Comparison of ENCODE assay signal across 18 cellular contexts in genomic region chr19:44637390-44637764, GRCh38. TPM values are rescaled to one million over a fixed set of nuclear protein-coding genes. Genes with fewer than 3 reads are reported as not detected.
DNase-seq lines count a peak whose midpoint lies in the region; ATAC-seq and TF ChIP-seq lines count a peak whose summit lies in the region.
"Had no signal": no experiment of that assay in that cellular context is flagged by ENCODE, and none has a peak within 500 bp of the region (broad histone marks: within the 10 kb centered on the region; RNA-seq: fewer than 3 reads in every experiment).

No MANE protein-coding gene starts in this region.

- no peaks in the 10 kb centered on the region for H3K27me3 ChIP-seq in RWPE2 (ENCODE audit: insufficient read depth, poor library complexity, severe bottlenecking)
- no peaks in the 10 kb centered on the region for H3K27me3 ChIP-seq in hepatocyte
- no peaks in the 10 kb centered on the region for H3K27me3 ChIP-seq in GM23248 (replicated peaks; ENCODE audit: insufficient read depth)
- H3K27me3 ChIP-seq: BE2C, SJCRH30 had no signal

- peaks cover 25% of the 10 kb centered on the region for H3K4me1 ChIP-seq in RWPE2 (ENCODE audit: insufficient read depth, poor library complexity, severe bottlenecking)
- H3K4me1 ChIP-seq in hepatocyte (ENCODE audit: insufficient read depth) = peaks cover 61% of the 10 kb centered on the region
- H3K4me1 ChIP-seq in GM23248 (ENCODE audit: insufficient read depth) = peaks cover 29% of the 10 kb centered on the region

- WGBS in hepatocyte (ENCODE audit: low lambda C conversion rate, missing lambda C conversion rate) = 84% methylated on average over 5 of the region's 5 CpGs
- 88 to 91% methylated on average over 5 of the region's 5 CpGs for WGBS in GM23248 (ENCODE audit: low coverage in 1 of 2, low lambda C conversion rate in 2 of 2, missing lambda C conversion rate in 2 of 2), 2 experiments

- H3K9me2 ChIP-seq in hepatocyte (replicated peaks; ENCODE audit: insufficient read depth) (no peaks in the 10 kb centered on the region), GM23248 (ENCODE audit: insufficient read depth) (no peaks in the 10 kb centered on the region)

- H3K4me2 ChIP-seq in hepatocyte = no peak overlapping the region
- H3K4me2 ChIP-seq in GM23248 (ENCODE audit: unreplicated experiment) = no peak overlapping the region

- H3K9me3 Mint-ChIP-seq in Calu3 (ENCODE audit: low read depth, unreplicated experiment) (peaks cover 2% of the 10 kb centered on the region), progenitor cell of endocrine pancreas (ENCODE audit: low read depth) (no peaks in the 10 kb centered on the region)
- H3K9me3 Mint-ChIP-seq in activated CD4-positive, alpha-beta memory T cell treated with anti-CD3 and anti-CD28 coated beads for 36 hours = no peaks in the 10 kb centered on the region

- no peaks in the 10 kb centered on the region for H3K27me3 Mint-ChIP-seq in Calu3 (ENCODE audit: unreplicated experiment)
- H3K27me3 Mint-ChIP-seq in progenitor cell of endocrine pancreas = no peaks in the 10 kb centered on the region
- peaks cover 19% of the 10 kb centered on the region for H3K27me3 Mint-ChIP-seq in activated CD4-positive, alpha-beta memory T cell treated with anti-CD3 and anti-CD28 coated beads for 36 hours

- intact Hi-C loops in Calu3 (cut with micrococcal nuclease; ENCODE audit: unreplicated experiment) = no loop called here
- intact Hi-C loops in activated CD4-positive, alpha-beta memory T cell treated with anti-CD3 and anti-CD28 coated beads for 36 hours (cut with micrococcal nuclease) = no loop called here

- TF ChIP-seq CTCF in Calu3 (IDR thresholded peaks at IDR 0.05; ENCODE audit: unreplicated experiment) = no peak
- TF ChIP-seq CTCF in RWPE2 (IDR thresholded peaks at IDR 0.05; ENCODE audit: poor library complexity, severe bottlenecking) = no peak
- no peak for TF ChIP-seq CTCF in hepatocyte (IDR thresholded peaks at IDR 0.05; ENCODE audit: poor library complexity)
- no peak for TF ChIP-seq CTCF in progenitor cell of endocrine pancreas (IDR thresholded peaks at IDR 0.05; ENCODE audit: unreplicated experiment)

- H2AFZ ChIP-seq in hepatocyte (no peak overlapping the region), GM23248 (no peak overlapping the region)

- H3K4me3 Mint-ChIP-seq in Calu3 (ENCODE audit: low read depth, unreplicated experiment) (peak overlapping the region; percentile 33), progenitor cell of endocrine pancreas (ENCODE audit: low read depth) (no peak overlapping the region)
- H3K4me3 Mint-ChIP-seq in activated CD4-positive, alpha-beta memory T cell treated with anti-CD3 and anti-CD28 coated beads for 36 hours = no peak overlapping the region
- H3K4me3 Mint-ChIP-seq: CD4-positive, CD25-positive, alpha-beta regulatory T cell had no signal

- CTCF ChIA-PET in Calu3 (lab: Charles Lee) = no interaction called here
- CTCF ChIA-PET in activated CD4-positive, alpha-beta memory T cell treated with anti-CD3 and anti-CD28 coated beads for 36 hours (lab: Charles Lee) = interaction anchor here (0.5 kb wide), 1 partner anchor 54 kb away, joined by 3 read pairs; no protein-coding TSS in a partner anchor

- no peak for ATAC-seq in RWPE2 (ENCODE audit: low read depth)

- POLR2A ChIA-PET in activated CD4-positive, alpha-beta memory T cell treated with anti-CD3 and anti-CD28 coated beads for 36 hours (lab: Charles Lee) = no interaction called here

- peaks cover 30% of the 10 kb centered on the region for H3F3A ChIP-seq in GM23248 (ENCODE audit: insufficient read depth)

- H3K27ac Mint-ChIP-seq in Calu3 (ENCODE audit: unreplicated experiment) (peak overlapping the region; percentile 76), progenitor cell of endocrine pancreas (peak overlapping the region; percentile 65)
- H3K27ac Mint-ChIP-seq in activated CD4-positive, alpha-beta memory T cell treated with anti-CD3 and anti-CD28 coated beads for 36 hours = no peak overlapping the region
- H3K27ac Mint-ChIP-seq: CD4-positive, CD25-positive, alpha-beta regulatory T cell had no signal

- no peaks in the 10 kb centered on the region for H3K9me3 ChIP-seq in RWPE2 (ENCODE audit: severe bottlenecking)
- no peaks in the 10 kb centered on the region for H3K9me3 ChIP-seq in hepatocyte (ENCODE audit: low read depth)
- H3K9me3 ChIP-seq in GM23248 (ENCODE audit: low read depth) = no peaks in the 10 kb centered on the region
- H3K9me3 ChIP-seq: BE2C, SJCRH30 had no signal

- no TSS peak for BruUV-seq in Calu3 (replicated peaks; lab: Mats Ljungman, UMichigan)

- H3K4me1 Mint-ChIP-seq in Calu3 (ENCODE audit: low read depth, unreplicated experiment) = peaks cover 71% of the 10 kb centered on the region
- H3K4me1 Mint-ChIP-seq in progenitor cell of endocrine pancreas (ENCODE audit: low read depth) = peaks cover 42% of the 10 kb centered on the region
- no peaks in the 10 kb centered on the region for H3K4me1 Mint-ChIP-seq in activated CD4-positive, alpha-beta memory T cell treated with anti-CD3 and anti-CD28 coated beads for 36 hours (ENCODE audit: low read depth)
- H3K4me1 Mint-ChIP-seq: CD4-positive, CD25-positive, alpha-beta regulatory T cell had no signal

- DNase-seq in Calu3 (no peak), RWPE2 (ENCODE audit: low spot score) (no peak), hepatocyte (ENCODE audit: low spot score) (no peak), progenitor cell of endocrine pancreas (ENCODE audit: low spot score, unreplicated experiment) (no peak), GM23248 (no peak)
- DNase-seq in activated CD4-positive, alpha-beta memory T cell treated with anti-CD3 and anti-CD28 coated beads for 36 hours = no peak
- no peak for DNase-seq in stimulated activated CD4-positive, alpha-beta T cell treated with anti-CD3 and anti-CD28 coated beads, Interleukin-15, amount 100 ng/mL, for 24 hours
- DNase-seq: BE2C; CD4-positive, CD25-positive, alpha-beta regulatory T cell; COR-L47; GF-D8; KBM-7; NCI-H1105 treated with DMSO at 0.1 percent for 48 hours; NCI-H1694; NCI-H2107; NCI-H226; SJCRH30 had no signal

- H3K79me2 ChIP-seq in hepatocyte (peaks cover 3% of the 10 kb centered on the region), GM23248 (ENCODE audit: insufficient read depth) (no peaks in the 10 kb centered on the region)

- no peaks in the 10 kb centered on the region for H4K20me1 ChIP-seq in hepatocyte (ENCODE audit: insufficient read depth, poor library complexity, severe bottlenecking)
- no peaks in the 10 kb centered on the region for H4K20me1 ChIP-seq in GM23248 (ENCODE audit: insufficient read depth)

- no peak overlapping the region for H3K9ac ChIP-seq in GM23248

- peaks cover 37% of the 10 kb centered on the region for H3K36me3 Mint-ChIP-seq in Calu3 (ENCODE audit: insufficient read depth, unreplicated experiment)
- H3K36me3 Mint-ChIP-seq in progenitor cell of endocrine pancreas (ENCODE audit: insufficient read depth) = no peaks in the 10 kb centered on the region
- no peaks in the 10 kb centered on the region for H3K36me3 Mint-ChIP-seq in activated CD4-positive, alpha-beta memory T cell treated with anti-CD3 and anti-CD28 coated beads for 36 hours
- H3K36me3 Mint-ChIP-seq: CD4-positive, CD25-positive, alpha-beta regulatory T cell had no signal

- H3K4me3 ChIP-seq in RWPE2 (ENCODE audit: severe bottlenecking) (no peak overlapping the region), hepatocyte (no peak overlapping the region), GM23248 (no peak overlapping the region)
- H3K4me3 ChIP-seq: SJCRH30 had no signal

- H3K36me3 ChIP-seq in RWPE2 (ENCODE audit: low read depth) = no peaks in the 10 kb centered on the region; the same call in 1 of the 2 replicates
- H3K36me3 ChIP-seq in hepatocyte (replicated peaks; ENCODE audit: insufficient read depth, low read depth) = no peaks in the 10 kb centered on the region
- no peaks in the 10 kb centered on the region for H3K36me3 ChIP-seq in GM23248 (ENCODE audit: low read depth)
- H3K36me3 ChIP-seq: BE2C, SJCRH30 had no signal

- in situ Hi-C loops in GM23248 (cut with MboI) = no loop called here

- peak overlapping the region; percentile 59 for H3K27ac ChIP-seq in RWPE2 (ENCODE audit: poor library complexity, severe bottlenecking)
- peak overlapping the region; percentile 96 for H3K27ac ChIP-seq in hepatocyte
- no peak overlapping the region for H3K27ac ChIP-seq in GM23248
- H3K27ac ChIP-seq: SJCRH30 had no signal

RNA-seq across cellular contexts. Expression of gene PVR, which starts 6.3 kb away (rescaled TPM):
- 176 and 215 TPM in 2 replicates for total RNA-seq in Calu3 (2022)
- total RNA-seq in hepatocyte = 123 and 124 TPM in 2 replicates
- 76.4 and 85.6 TPM in 2 replicates for polyA plus RNA-seq in hepatocyte
- total RNA-seq in progenitor cell of endocrine pancreas = 61.2 and 64.3 TPM in 2 replicates
- total RNA-seq in activated CD4-positive, alpha-beta memory T cell treated with anti-CD3 and anti-CD28 coated beads for 36 hours = 1 to 10 TPM; 6.5 to 7.4 TPM
- 140 and 148 TPM in 2 replicates for total RNA-seq in GM23248 (2014; rRNA removed; shearing (Covaris generic))
- polyA plus RNA-seq in GM23248 (2016; fragmentation: Nextera tagmentation; extraction: Ambion mirVana) = 58.8 and 63.3 TPM in 2 replicates

RNA-seq across cellular contexts. Expression of gene IGSF23, which starts 24.0 kb away (rescaled TPM):
- total RNA-seq in Calu3 (2022) (not detected in 2 replicates), hepatocyte (2.1 TPM in 2 replicates), progenitor cell of endocrine pancreas (0.67 and 1.7 TPM in 2 replicates)
- polyA plus RNA-seq in hepatocyte (0.21 and 3.8 TPM in 2 replicates), GM23248 (2016; fragmentation: Nextera tagmentation; extraction: Ambion mirVana) (0.63 and 0.79 TPM in 2 replicates)
- not detected for total RNA-seq in activated CD4-positive, alpha-beta memory T cell treated with anti-CD3 and anti-CD28 coated beads for 36 hours
- total RNA-seq in GM23248 (2014; rRNA removed; shearing (Covaris generic)) = not detected in 2 replicates
- total RNA-seq: A172; CD4-positive, CD25-positive, alpha-beta regulatory T cell; SJCRH30 had no signal
- polyA plus RNA-seq: CD4-positive, CD25-positive, alpha-beta regulatory T cell had no signal

RNA-seq across cellular contexts. Expression of gene CEACAM19, which starts 33.9 kb away (rescaled TPM):
- total RNA-seq in Calu3 (2022) (66.2 and 67.8 TPM in 2 replicates), hepatocyte (2.8 and 5.1 TPM in 2 replicates), progenitor cell of endocrine pancreas (25.8 and 29.8 TPM in 2 replicates)
- polyA plus RNA-seq in hepatocyte (4.9 and 5.6 TPM in 2 replicates), GM23248 (2016; fragmentation: Nextera tagmentation; extraction: Ambion mirVana) (1.3 and 1.7 TPM in 2 replicates)
- total RNA-seq in activated CD4-positive, alpha-beta memory T cell treated with anti-CD3 and anti-CD28 coated beads for 36 hours = under 1 TPM; 0.31 to 0.57 TPM
- total RNA-seq in GM23248 (2014; rRNA removed; shearing (Covaris generic)) = 0.51 and 1.9 TPM in 2 replicates
- total RNA-seq: A172; CD4-positive, CD25-positive, alpha-beta regulatory T cell had no signal
- polyA plus RNA-seq: CD4-positive, CD25-positive, alpha-beta regulatory T cell had no signal
